ENCODE assay signal across 28 cellular contexts in genomic region chr6:120606743-120607142, GRCh38.
"Had no signal": no experiment of that assay in that cellular context is flagged by ENCODE, and none has a peak within 500 bp of the region (broad histone marks: within the 10 kb centered on the region; RNA-seq: fewer than 3 reads in every experiment).

No MANE protein-coding gene starts in this region.

- H3K4me1 Mint-ChIP-seq: activated CD4-positive, alpha-beta memory T cell treated with anti-CD3 and anti-CD28 coated beads, Interleukin-2, amount 10 ng/mL, durations not matched to agents 7 days and 5 days; activated CD4-positive, alpha-beta T cell treated with anti-CD3 and anti-CD28 coated beads, Interleukin-2, amount 10 ng/mL, durations not matched to agents 7 days and 5 days; activated naive CD4-positive, alpha-beta T cell treated with anti-CD3 and anti-CD28 coated beads, Interleukin-2, amount 10 ng/mL, durations not matched to agents 7 days and 5 days; activated naive CD8-positive, alpha-beta T cell treated with anti-CD3 and anti-CD28 coated beads, Interleukin-2, amount 10 ng/mL, durations not matched to agents 7 days and 5 days; central memory CD8-positive, alpha-beta T cell; endodermal cell; T-helper 17 cell had no signal

- H3K9me3 Mint-ChIP-seq: activated CD4-positive, alpha-beta memory T cell treated with anti-CD3 and anti-CD28 coated beads, Interleukin-2, amount 10 ng/mL, durations not matched to agents 7 days and 5 days; activated CD4-positive, alpha-beta T cell treated with anti-CD3 and anti-CD28 coated beads, Interleukin-2, amount 10 ng/mL, durations not matched to agents 7 days and 5 days; activated naive CD4-positive, alpha-beta T cell treated with anti-CD3 and anti-CD28 coated beads, Interleukin-2, amount 10 ng/mL, durations not matched to agents 7 days and 5 days; activated naive CD4-positive, alpha-beta T cell treated with anti-CD3 and anti-CD28 coated beads, Interleukin-2, amount 50 U/mL, for 72 hours; activated naive CD8-positive, alpha-beta T cell treated with anti-CD3 and anti-CD28 coated beads, Interleukin-2, amount 10 ng/mL, durations not matched to agents 7 days and 5 days; activated T-cell treated with anti-CD3 and anti-CD28 coated beads, Interleukin-2, amount 50 U/mL, for 24 hours; central memory CD8-positive, alpha-beta T cell; dendritic cell treated with granulocyte-macrophage colony-stimulating factor and Interleukin-4, amounts not matched to agents 40 ng/mL and 50 ng/mL, for 4 days; endodermal cell; T-helper 2 cell treated with Interferon-gamma antibody and Interleukin-4, amounts not matched to agents 5 μg/mL and 100 μg/mL, for 36 hours had no signal

- H3K4me3 ChIP-seq: coronary artery, dorsolateral prefrontal cortex had no signal

- H3K27ac Mint-ChIP-seq: activated CD4-positive, alpha-beta memory T cell treated with anti-CD3 and anti-CD28 coated beads, Interleukin-2, amount 10 ng/mL, durations not matched to agents 7 days and 5 days; activated CD4-positive, alpha-beta T cell treated with anti-CD3 and anti-CD28 coated beads, Interleukin-2, amount 10 ng/mL, durations not matched to agents 7 days and 5 days; activated naive CD4-positive, alpha-beta T cell treated with anti-CD3 and anti-CD28 coated beads, Interleukin-2, amount 10 ng/mL, durations not matched to agents 7 days and 5 days; activated naive CD4-positive, alpha-beta T cell treated with anti-CD3 and anti-CD28 coated beads, Interleukin-2, amount 50 U/mL, for 72 hours; activated naive CD8-positive, alpha-beta T cell treated with anti-CD3 and anti-CD28 coated beads, Interleukin-2, amount 10 ng/mL, durations not matched to agents 7 days and 5 days; activated T-cell treated with anti-CD3 and anti-CD28 coated beads, Interleukin-2, amount 50 U/mL, for 24 hours; activated T-cell treated with anti-CD3 and anti-CD28 coated beads, Interleukin-2, amount 50 U/mL, for 72 hours; dendritic cell treated with granulocyte-macrophage colony-stimulating factor and Interleukin-4, amounts not matched to agents 40 ng/mL and 50 ng/mL, for 4 days; endodermal cell; T-helper 17 cell; T-helper 2 cell treated with Interferon-gamma antibody and Interleukin-4, amounts not matched to agents 5 μg/mL and 100 μg/mL, for 36 hours had no signal

- H3K4me3 Mint-ChIP-seq: activated CD4-positive, alpha-beta memory T cell treated with anti-CD3 and anti-CD28 coated beads, Interleukin-2, amount 10 ng/mL, durations not matched to agents 7 days and 5 days; activated CD4-positive, alpha-beta T cell treated with anti-CD3 and anti-CD28 coated beads, Interleukin-2, amount 10 ng/mL, durations not matched to agents 7 days and 5 days; activated naive CD4-positive, alpha-beta T cell treated with anti-CD3 and anti-CD28 coated beads, Interleukin-2, amount 10 ng/mL, durations not matched to agents 7 days and 5 days; activated naive CD8-positive, alpha-beta T cell treated with anti-CD3 and anti-CD28 coated beads, Interleukin-2, amount 10 ng/mL, durations not matched to agents 7 days and 5 days; activated T-cell treated with anti-CD3 and anti-CD28 coated beads, Interleukin-2, amount 50 U/mL, for 24 hours; activated T-cell treated with anti-CD3 and anti-CD28 coated beads, Interleukin-2, amount 50 U/mL, for 72 hours; central memory CD8-positive, alpha-beta T cell; dendritic cell treated with granulocyte-macrophage colony-stimulating factor and Interleukin-4, amounts not matched to agents 40 ng/mL and 50 ng/mL, for 4 days; endodermal cell; T-helper 17 cell; T-helper 2 cell treated with Interferon-gamma antibody and Interleukin-4, amounts not matched to agents 5 μg/mL and 100 μg/mL, for 36 hours had no signal

- H3K27ac ChIP-seq: brain microvascular endothelial cell, coronary artery, dorsolateral prefrontal cortex had no signal

- H3K36me3 ChIP-seq: brain microvascular endothelial cell had no signal

- H3K36me3 Mint-ChIP-seq: activated naive CD4-positive, alpha-beta T cell treated with anti-CD3 and anti-CD28 coated beads, Interleukin-2, amount 10 ng/mL, durations not matched to agents 7 days and 5 days; activated naive CD4-positive, alpha-beta T cell treated with anti-CD3 and anti-CD28 coated beads, Interleukin-2, amount 50 U/mL, for 72 hours; activated naive CD8-positive, alpha-beta T cell treated with anti-CD3 and anti-CD28 coated beads, Interleukin-2, amount 10 ng/mL, durations not matched to agents 7 days and 5 days had no signal

- H3K27me3 Mint-ChIP-seq: activated CD4-positive, alpha-beta memory T cell treated with anti-CD3 and anti-CD28 coated beads, Interleukin-2, amount 10 ng/mL, durations not matched to agents 7 days and 5 days; activated CD4-positive, alpha-beta T cell treated with anti-CD3 and anti-CD28 coated beads, Interleukin-2, amount 10 ng/mL, durations not matched to agents 7 days and 5 days; activated naive CD4-positive, alpha-beta T cell treated with anti-CD3 and anti-CD28 coated beads, Interleukin-2, amount 10 ng/mL, durations not matched to agents 7 days and 5 days; activated naive CD8-positive, alpha-beta T cell treated with anti-CD3 and anti-CD28 coated beads, Interleukin-2, amount 10 ng/mL, durations not matched to agents 7 days and 5 days; activated T-cell treated with anti-CD3 and anti-CD28 coated beads, Interleukin-2, amount 50 U/mL, for 24 hours; central memory CD8-positive, alpha-beta T cell; dendritic cell treated with granulocyte-macrophage colony-stimulating factor and Interleukin-4, amounts not matched to agents 40 ng/mL and 50 ng/mL, for 4 days; T-helper 17 cell had no signal

- DNase-seq: activated CD4-positive, alpha-beta memory T cell treated with anti-CD3 and anti-CD28 coated beads, Interleukin-2, amount 10 ng/mL, durations not matched to agents 7 days and 5 days; activated CD4-positive, alpha-beta T cell treated with anti-CD3 and anti-CD28 coated beads for 1 hour; activated CD4-positive, alpha-beta T cell treated with anti-CD3 and anti-CD28 coated beads for 4 hours; activated CD4-positive, alpha-beta T cell treated with anti-CD3 and anti-CD28 coated beads, Interleukin-2, amount 10 ng/mL, durations not matched to agents 7 days and 5 days; activated CD4-positive, alpha-beta T cell treated with anti-CD3 and anti-CD28 coated beads, Interleukin-2, amount 50 U/mL, for 4 hours; activated CD8-positive, alpha-beta memory T cell treated with anti-CD3 and anti-CD28 coated beads, Interleukin-2, amount 50 U/mL, for 48 hours; activated gamma-delta T cell; activated naive CD4-positive, alpha-beta T cell; activated naive CD4-positive, alpha-beta T cell treated with anti-CD3 and anti-CD28 coated beads, Interleukin-2, amount 10 ng/mL, durations not matched to agents 7 days and 5 days; activated naive CD8-positive, alpha-beta T cell treated with anti-CD3 and anti-CD28 coated beads, Interleukin-2, amount 10 ng/mL, durations not matched to agents 7 days and 5 days; activated T-cell treated with anti-CD3 and anti-CD28 coated beads for 4 hours; activated T-cell treated with anti-CD3 and anti-CD28 coated beads, Interleukin-2, amount 50 U/mL, for 24 hours; activated T-cell treated with anti-CD3 and anti-CD28 coated beads, Interleukin-2, amount 50 U/mL, for 72 hours; anterior cingulate cortex; brain microvascular endothelial cell; dorsolateral prefrontal cortex; effector memory CD4-positive, alpha-beta T cell; endodermal cell; foreskin fibroblast; T-helper 1 cell; T-helper 17 cell; T1000 had no signal

- ATAC-seq: activated naive CD4-positive, alpha-beta T cell treated with anti-CD3 and anti-CD28 coated beads, Interleukin-2, amount 50 U/mL, for 72 hours; activated T-cell treated with anti-CD3 and anti-CD28 coated beads, Interleukin-2, amount 50 U/mL, for 72 hours; esophagus mucosa; T-helper 17 cell had no signal

- H3K27me3 ChIP-seq: brain microvascular endothelial cell, dorsolateral prefrontal cortex had no signal
